Comparison of ENCODE assay signal across 2 cellular contexts in the genomic region with DNA sequence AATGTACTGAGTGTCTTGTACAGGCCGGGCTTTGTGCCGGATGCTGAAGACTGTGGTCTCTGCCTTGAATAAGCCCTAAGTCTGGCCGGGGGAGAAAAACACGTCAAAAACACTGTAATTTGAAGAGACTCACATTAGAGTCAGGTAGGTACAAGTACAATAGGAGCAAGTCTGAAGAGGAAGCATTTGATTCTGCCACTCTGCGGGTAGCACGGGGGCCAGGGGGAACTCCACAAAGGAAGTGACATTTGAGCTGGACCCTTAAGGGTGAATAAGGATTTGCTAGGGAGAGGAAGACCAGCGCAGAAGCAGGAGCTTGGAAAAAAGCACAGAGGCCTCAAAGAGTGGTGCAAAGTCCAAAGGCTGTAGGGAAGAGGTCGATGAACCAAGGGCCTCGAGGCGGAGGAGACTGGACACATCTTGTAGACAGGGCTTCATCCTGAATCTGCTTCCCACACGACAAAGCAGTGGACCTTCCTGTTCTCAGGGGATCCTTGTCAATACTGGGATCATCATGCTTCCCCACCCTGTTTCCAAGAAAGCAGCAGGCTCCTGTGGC.
A peak's percentile ranks its signal among the peaks of the same experiment; 100 is the strongest.
TF ChIP-seq lines count a peak whose summit lies in the region.

No MANE protein-coding gene starts in this region.

TF ChIP-seq in HepG2, 621 proteins besides CTCF, POLR2A, EP300 and RAD21:
- TF ChIP-seq HNF4A (CRISPR knock-in tag; IDR thresholded peaks at IDR 0.05) (0 out of 2 replicates have a peak, but pooled peaks have one; percentile 37), FOXK1 (CRISPR knock-in tag; IDR thresholded peaks at IDR 0.05; ENCODE audit: borderline replicate concordance, low read depth) (no peak), RXRB (CRISPR knock-in tag; IDR thresholded peaks at IDR 0.05; ENCODE audit: borderline replicate concordance) (0 out of 2 replicates have a peak, but pooled peaks have one; percentile 13)

TF ChIP-seq in HEK293T, 16 proteins besides CTCF, POLR2A, EP300 and RAD21:
- TF ChIP-seq FOXA1 (IDR thresholded peaks at IDR 0.05) (no peak), SP1 (IDR thresholded peaks at IDR 0.05) (no peak)
TF ChIP-seq in HEK293T: peak in this region for 0.
